1 cellular context compared by ENCODE assay signal in genomic region chr4:163976588-163976987, GRCh38.
TF ChIP-seq lines count a peak whose summit lies in the region.

No MANE protein-coding gene starts in this region.

TF ChIP-seq in HepG2, 621 proteins besides CTCF, POLR2A, EP300 and RAD21 (continued from another document):
- TF ChIP-seq, protein P1, sequence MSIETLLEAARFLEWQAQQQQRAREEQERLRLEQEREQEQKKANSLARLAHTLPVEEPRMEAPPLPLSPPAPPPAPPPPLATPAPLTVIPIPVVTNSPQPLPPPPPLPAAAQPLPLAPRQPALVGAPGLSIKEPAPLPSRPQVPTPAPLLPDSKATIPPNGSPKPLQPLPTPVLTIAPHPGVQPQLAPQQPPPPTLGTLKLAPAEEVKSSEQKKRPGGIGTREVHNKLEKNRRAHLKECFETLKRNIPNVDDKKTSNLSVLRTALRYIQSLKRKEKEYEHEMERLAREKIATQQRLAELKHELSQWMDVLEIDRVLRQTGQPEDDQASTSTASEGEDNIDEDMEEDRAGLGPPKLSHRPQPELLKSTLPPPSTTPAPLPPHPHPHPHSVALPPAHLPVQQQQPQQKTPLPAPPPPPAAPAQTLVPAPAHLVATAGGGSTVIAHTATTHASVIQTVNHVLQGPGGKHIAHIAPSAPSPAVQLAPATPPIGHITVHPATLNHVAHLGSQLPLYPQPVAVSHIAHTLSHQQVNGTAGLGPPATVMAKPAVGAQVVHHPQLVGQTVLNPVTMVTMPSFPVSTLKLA (IDR thresholded peaks at IDR 0.05) = peak; percentile 69
TF ChIP-seq in HepG2: peak in this region for 1.
